1 cellular context compared by ENCODE assay signal in the genomic region with DNA sequence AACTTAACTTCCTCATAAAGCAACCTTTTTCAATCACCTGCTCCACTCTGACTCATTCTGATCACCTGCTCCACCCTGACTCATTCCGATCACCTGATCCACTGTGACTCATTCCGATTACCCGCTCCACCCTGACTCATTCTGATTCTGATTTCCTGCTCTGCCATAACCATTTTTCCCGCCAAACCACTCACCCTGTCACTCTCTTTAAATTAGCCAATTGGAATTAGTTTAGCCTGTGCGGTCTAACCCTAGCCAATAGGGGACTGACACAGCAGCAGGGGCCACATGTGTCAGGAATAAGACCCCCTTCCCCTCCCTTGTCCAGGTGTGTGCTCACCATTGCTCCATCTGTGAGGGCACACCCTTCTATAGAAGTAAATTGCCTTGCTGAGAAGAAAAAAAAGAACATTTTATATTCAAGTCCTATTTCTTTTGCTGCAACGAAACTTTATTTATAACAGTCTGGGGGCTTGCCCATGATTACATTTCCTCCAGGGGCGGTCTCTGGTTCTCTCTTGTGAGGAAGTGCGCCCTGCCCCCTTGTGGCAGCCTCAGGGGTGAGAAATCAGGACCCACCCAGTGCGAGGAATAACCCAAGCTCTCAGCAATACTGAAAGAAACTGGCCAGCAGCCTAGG.
TF ChIP-seq lines count a peak whose summit lies in the region.

No MANE protein-coding gene starts in this region.

TF ChIP-seq in endothelial cell of umbilical vein, 7 proteins besides CTCF, POLR2A, EP300 and RAD21:
- TF ChIP-seq JUN (IDR thresholded peaks at IDR 0.05; ENCODE audit: borderline replicate concordance, insufficient read depth, insufficient read length, low read depth) = peak; percentile 37
